ENCODE assay signal across 23 cellular contexts in genomic region chr2:162972383-162972782, GRCh38.
"Had no signal": no experiment of that assay in that cellular context is flagged by ENCODE, and none has a peak within 500 bp of the region (broad histone marks: within the 10 kb centered on the region; RNA-seq: fewer than 3 reads in every experiment).

No MANE protein-coding gene starts in this region.

- H3K4me1 ChIP-seq: gastroesophageal sphincter, left ventricle myocardium inferior, right atrium auricular region, spleen, testis, transverse colon had no signal

- H3K27ac ChIP-seq: gastroesophageal sphincter, hepatocyte, left ventricle myocardium inferior, right atrium auricular region, spleen, testis, transverse colon had no signal

- H3K27me3 ChIP-seq: gastroesophageal sphincter, hepatocyte, right atrium auricular region, spleen, testis, transverse colon had no signal

- DNase-seq: activated B cell treated with CpG ODN at 0.5 μM for 24 hours; activated CD4-positive, alpha-beta T cell treated with anti-CD3 and anti-CD28 coated beads, Interleukin-2, amount 50 U/mL, for 1 hour; activated CD8-positive, alpha-beta T cell treated with anti-CD3 and anti-CD28 coated beads for 36 hours; activated naive CD8-positive, alpha-beta T cell treated with anti-CD3 and anti-CD28 coated beads, Interleukin-2, amount 50 U/mL, for 24 hours; activated T-cell treated with anti-CD3 and anti-CD28 coated beads, Interleukin-2, amount 50 U/mL, for 4 hours; amygdala; cortex of kidney; effector memory CD8-positive, alpha-beta T cell; erythroblast; islet precursor cell; left ventricle myocardium inferior; mesendoderm; spleen; stimulated activated CD4-positive, alpha-beta T cell treated with anti-CD3 and anti-CD28 coated beads, Interleukin-2, amount 100 ng/mL, for 48 hours; stimulated activated naive CD8-positive, alpha-beta T cell treated with anti-CD3 and anti-CD28 coated beads, Interleukin-15, Interleukin-2, amounts not matched to agents 100 U/mL and 50 U/mL, for 24 hours; testis; transverse colon had no signal

- H2AFZ ChIP-seq: hepatocyte had no signal

- H3K4me3 ChIP-seq: gastroesophageal sphincter, hepatocyte, left ventricle myocardium inferior, lung, right atrium auricular region, spleen, testis, transverse colon had no signal

- H3K4me2 ChIP-seq: hepatocyte had no signal

- H3K79me2 ChIP-seq: hepatocyte had no signal

- H3K9me3 ChIP-seq: gastroesophageal sphincter, left ventricle myocardium inferior, right atrium auricular region, spleen, testis, transverse colon had no signal

- ATAC-seq: activated CD8-positive, alpha-beta T cell treated with anti-CD3 and anti-CD28 coated beads for 36 hours; activated naive CD8-positive, alpha-beta T cell treated with anti-CD3 and anti-CD28 coated beads, Interleukin-2, amount 50 U/mL, for 24 hours; activated T-cell treated with anti-CD3 and anti-CD28 coated beads, Interleukin-2, amount 50 U/mL, for 4 hours; activated T-helper 17 cell treated with anti-CD3 and anti-CD28 coated beads, Interleukin-2, amount 50 U/mL, for 72 hours; effector memory CD8-positive, alpha-beta T cell; gastroesophageal sphincter; natural killer cell treated with Interleukin-12 subunit alpha and Interleukin-12 subunit beta and Interleukin-15 and Interleukin-18, amount 100 ng/mL, for 72 hours; stimulated activated naive CD8-positive, alpha-beta T cell treated with anti-CD3 and anti-CD28 coated beads, Interleukin-15, Interleukin-2, amounts not matched to agents 100 U/mL and 50 U/mL, for 24 hours had no signal

- H3K36me3 ChIP-seq: gastroesophageal sphincter, left ventricle myocardium inferior, right atrium auricular region, spleen, transverse colon had no signal
